2 cellular contexts compared by ENCODE assay signal in the genomic region with DNA sequence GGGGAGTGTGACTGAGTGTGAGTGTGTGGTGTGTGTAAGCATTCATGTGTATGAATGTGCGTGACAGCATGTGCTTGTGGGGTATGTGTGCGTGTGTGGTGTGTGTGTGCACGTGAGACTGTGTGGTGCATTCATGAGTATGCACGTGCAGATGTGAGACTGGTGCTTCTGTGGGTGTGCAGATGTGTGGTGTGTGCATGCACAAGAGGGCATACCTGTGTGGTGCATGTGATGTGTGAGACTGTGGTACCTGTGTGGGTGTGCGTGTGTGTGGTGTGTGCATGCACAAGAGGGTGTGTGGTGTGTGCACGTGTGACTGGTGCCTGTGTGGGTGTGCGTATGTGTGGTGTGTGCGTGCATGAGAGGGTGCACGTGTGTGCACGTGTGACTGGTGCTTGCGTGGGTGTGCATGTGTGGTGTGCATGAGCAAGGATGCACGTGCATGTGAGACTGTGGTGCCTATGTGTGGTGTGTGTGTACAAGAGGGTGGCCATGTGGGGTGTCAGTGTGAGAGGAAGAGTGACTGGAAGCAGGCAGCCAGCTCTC.
TF ChIP-seq lines count a peak whose summit lies in the region.

No MANE protein-coding gene starts in this region.

TF ChIP-seq in HEK293, 187 proteins besides CTCF, POLR2A, EP300 and RAD21 (continued from another document):
- TF ChIP-seq, protein P1, sequence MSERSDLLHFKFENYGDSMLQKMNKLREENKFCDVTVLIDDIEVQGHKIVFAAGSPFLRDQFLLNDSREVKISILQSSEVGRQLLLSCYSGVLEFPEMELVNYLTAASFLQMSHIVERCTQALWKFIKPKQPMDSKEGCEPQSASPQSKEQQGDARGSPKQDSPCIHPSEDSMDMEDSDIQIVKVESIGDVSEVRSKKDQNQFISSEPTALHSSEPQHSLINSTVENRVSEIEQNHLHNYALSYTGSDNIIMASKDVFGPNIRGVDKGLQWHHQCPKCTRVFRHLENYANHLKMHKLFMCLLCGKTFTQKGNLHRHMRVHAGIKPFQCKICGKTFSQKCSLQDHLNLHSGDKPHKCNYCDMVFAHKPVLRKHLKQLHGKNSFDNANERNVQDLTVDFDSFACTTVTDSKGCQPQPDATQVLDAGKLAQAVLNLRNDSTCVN (tag by site-specific recombination; optimal IDR thresholded peaks at IDR 0.05): peak; percentile 17

TF ChIP-seq in SK-N-SH treated with all-trans-retinoic acid at 6 μM for 48 hours, 23 proteins besides CTCF, POLR2A, EP300 and RAD21 (continued from another document):
- TF ChIP-seq, protein P2, sequence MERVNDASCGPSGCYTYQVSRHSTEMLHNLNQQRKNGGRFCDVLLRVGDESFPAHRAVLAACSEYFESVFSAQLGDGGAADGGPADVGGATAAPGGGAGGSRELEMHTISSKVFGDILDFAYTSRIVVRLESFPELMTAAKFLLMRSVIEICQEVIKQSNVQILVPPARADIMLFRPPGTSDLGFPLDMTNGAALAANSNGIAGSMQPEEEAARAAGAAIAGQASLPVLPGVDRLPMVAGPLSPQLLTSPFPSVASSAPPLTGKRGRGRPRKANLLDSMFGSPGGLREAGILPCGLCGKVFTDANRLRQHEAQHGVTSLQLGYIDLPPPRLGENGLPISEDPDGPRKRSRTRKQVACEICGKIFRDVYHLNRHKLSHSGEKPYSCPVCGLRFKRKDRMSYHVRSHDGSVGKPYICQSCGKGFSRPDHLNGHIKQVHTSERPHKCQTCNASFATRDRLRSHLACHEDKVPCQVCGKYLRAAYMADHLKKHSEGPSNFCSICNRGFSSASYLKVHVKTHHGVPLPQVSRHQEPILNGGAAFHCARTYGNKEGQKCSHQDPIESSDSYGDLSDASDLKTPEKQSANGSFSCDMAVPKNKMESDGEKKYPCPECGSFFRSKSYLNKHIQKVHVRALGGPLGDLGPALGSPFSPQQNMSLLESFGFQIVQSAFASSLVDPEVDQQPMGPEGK (CRISPR knock-in tag; IDR thresholded peaks at IDR 0.05; ENCODE audit: borderline replicate concordance): no peak
